In genomic region chr2:149451417-149452165, GRCh38 we compare ENCODE assay signal across 23 cellular contexts.
A peak's percentile ranks its signal among the peaks of the same experiment; 100 is the strongest.
DNase-seq lines count a peak whose midpoint lies in the region; ATAC-seq and FAIRE-seq lines count a peak whose summit lies in the region.
"Had no signal": no experiment of that assay in that cellular context is flagged by ENCODE, and none has a peak within 500 bp of the region (broad histone marks: within the 10 kb centered on the region; RNA-seq: fewer than 3 reads in every experiment).

No MANE protein-coding gene starts in this region.

- H3K36me3 ChIP-seq in mesendoderm (ENCODE audit: control insufficient read depth, insufficient read depth, low read length) (no peaks in the 10 kb centered on the region), neuronal stem cell (replicated peaks in 1 of 2; ENCODE audit: control insufficient read depth in 2 of 2, insufficient read depth in 2 of 2, low read length in 2 of 2) (no peaks in the 10 kb centered on the region)
- H3K36me3 ChIP-seq: adrenal gland; BLaER1 treated with 17β-estradiol and CSF1 and Interleukin-3, amounts not matched to agents 10 nM and 100 nM had no signal

- H2AFZ ChIP-seq in neuronal stem cell (ENCODE audit: low read length): no peak overlapping the region

- peak; percentile 73 for ATAC-seq in HG03175 (IDR thresholded peaks at IDR 0.05; ENCODE audit: unreplicated experiment)
- ATAC-seq: activated T-helper 17 cell treated with anti-CD3 and anti-CD28 coated beads, Interleukin-2, amount 50 U/mL, for 72 hours; T-helper 17 cell had no signal

- H3K14ac ChIP-seq in neuronal stem cell (ENCODE audit: low read length): no peak overlapping the region

- H3K18ac ChIP-seq in mesendoderm (ENCODE audit: low read length) (no peak overlapping the region), neuronal stem cell (ENCODE audit: low read length) (no peak overlapping the region)

- no peaks in the 10 kb centered on the region for H3K79me1 ChIP-seq in mesendoderm (ENCODE audit: low read length)
- H3K79me1 ChIP-seq in neuronal stem cell (ENCODE audit: low read depth, low read length): no peaks in the 10 kb centered on the region

- no peaks in the 10 kb centered on the region for H3K9me3 ChIP-seq in neuronal stem cell (replicated peaks in 1 of 2; ENCODE audit: control insufficient read depth in 2 of 2, insufficient read depth in 1 of 2, low read depth in 1 of 2, low read length in 2 of 2)
- H3K9me3 ChIP-seq: adrenal gland; BLaER1 treated with 17β-estradiol and CSF1 and Interleukin-3, amounts not matched to agents 10 nM and 100 nM had no signal

- H4K91ac ChIP-seq in neuronal stem cell (ENCODE audit: low read depth, low read length, poor library complexity): no peak overlapping the region

- H3K4me2 ChIP-seq in mesendoderm (ENCODE audit: low read length) (no peak overlapping the region), neuronal stem cell (ENCODE audit: insufficient read depth, low read length, poor library complexity, severe bottlenecking) (no peak overlapping the region)
- H3K4me2 ChIP-seq: BLaER1 treated with 17β-estradiol and CSF1 and Interleukin-3, amounts not matched to agents 10 nM and 100 nM had no signal

- H2BK5ac ChIP-seq in mesendoderm (ENCODE audit: low read length): no peak overlapping the region
- no peak overlapping the region for H2BK5ac ChIP-seq in neuronal stem cell (ENCODE audit: low read length)

- H3K4me1 ChIP-seq in mesendoderm (ENCODE audit: control insufficient read depth, low read depth, low read length): peaks cover 6% of the 10 kb centered on the region
- no peaks in the 10 kb centered on the region for H3K4me1 ChIP-seq in neuronal stem cell (ENCODE audit: control insufficient read depth in 2 of 2, insufficient read depth in 1 of 2, low read depth in 1 of 2, low read length in 2 of 2)
- H3K4me1 ChIP-seq: adrenal gland had no signal

- no peak overlapping the region for H4K5ac ChIP-seq in mesendoderm (ENCODE audit: low read length)

- H3K23ac ChIP-seq in mesendoderm (ENCODE audit: low read length): no peak overlapping the region
- no peak overlapping the region for H3K23ac ChIP-seq in neuronal stem cell (ENCODE audit: low read depth, low read length, poor library complexity)

- H2BK120ac ChIP-seq in mesendoderm (ENCODE audit: low read depth, low read length) (no peak overlapping the region), neuronal stem cell (ENCODE audit: low read depth, low read length) (no peak overlapping the region)

- H3K9ac ChIP-seq in mesendoderm (ENCODE audit: low read length) (no peak overlapping the region), neuronal stem cell (ENCODE audit: low read depth, low read length, poor library complexity) (no peak overlapping the region)
- H3K9ac ChIP-seq: BLaER1 treated with 17β-estradiol and CSF1 and Interleukin-3, amounts not matched to agents 10 nM and 100 nM had no signal

- no peaks in the 10 kb centered on the region for H3K27me3 ChIP-seq in mesendoderm (ENCODE audit: insufficient read depth, low read length, poor library complexity)
- no peaks in the 10 kb centered on the region for H3K27me3 ChIP-seq in neuronal stem cell (ENCODE audit: control insufficient read depth in 3 of 3, insufficient read depth in 3 of 3, low read depth in 1 of 3, low read length in 3 of 3)
- H3K27me3 ChIP-seq: adrenal gland; BLaER1 treated with 17β-estradiol and CSF1 and Interleukin-3, amounts not matched to agents 10 nM and 100 nM had no signal

- WGBS in mesendoderm (ENCODE audit: extremely low coverage, insufficient coverage, low lambda C conversion rate): no CpG with 5 or more reads among the region's 3 CpGs
- no CpG with 5 or more reads among the region's 3 CpGs for WGBS in neuronal stem cell (ENCODE audit: extremely low coverage in 2 of 2, insufficient read length in 2 of 2, insufficient replicate concordance in 1 of 2), 2 donors

- DNase-seq in DMS153 treated with DMSO at 0.1 percent for 48 hours (lab: John Stamatoyannopoulos, UW; ENCODE audit: unreplicated experiment) (peak; percentile 15), DMS153 (lab: John Stamatoyannopoulos, UW) (no peak), NCI-H2171 treated with DMSO at 0.1 percent for 48 hours (lab: John Stamatoyannopoulos, UW) (peak; percentile 85), mesendoderm (peak; percentile 71), neuronal stem cell (ENCODE audit: low spot score) (no peak), kidney glomerular epithelial cell (lab: John Stamatoyannopoulos, UW) (no peak), GM19239 (ENCODE audit: insufficient read length, low spot score) (no peak)
- DNase-seq: activated CD4-positive, CD25-positive, alpha-beta regulatory T cell; adrenal gland; central memory CD4-positive, alpha-beta T cell; effector memory CD4-positive, alpha-beta T cell; H7; head of caudate nucleus; kidney; NCI-H187; NCI-H82; stimulated activated CD4-positive, alpha-beta T cell treated with anti-CD3 and anti-CD28 coated beads, Interleukin-12 subunit alpha, Interleukin-12 subunit beta, amount 100 ng/mL, for 4 hours; stimulated activated naive CD4-positive, alpha-beta T cell; T-helper 17 cell had no signal

- H3K27ac ChIP-seq in mesendoderm (ENCODE audit: low read depth, low read length) (no peak overlapping the region), neuronal stem cell (replicated peaks; ENCODE audit: low read length) (no peak overlapping the region)
- H3K27ac ChIP-seq: 22Rv1; adrenal gland; BLaER1 treated with 17β-estradiol and CSF1 and Interleukin-3, amounts not matched to agents 10 nM and 100 nM had no signal

- no peak overlapping the region for H2BK12ac ChIP-seq in neuronal stem cell (ENCODE audit: low read length)

- H3K56ac ChIP-seq in mesendoderm (ENCODE audit: low read length): no peak overlapping the region

- H3K4ac ChIP-seq in mesendoderm (ENCODE audit: low read depth, low read length): no peak overlapping the region
- H3K4ac ChIP-seq in neuronal stem cell (ENCODE audit: low read length): no peak overlapping the region

- H2BK15ac ChIP-seq in mesendoderm (replicated peaks; ENCODE audit: low read depth) (no peak overlapping the region), neuronal stem cell (ENCODE audit: low read length) (no peak overlapping the region)

- no peak overlapping the region for H2AK5ac ChIP-seq in mesendoderm (ENCODE audit: low read length)
- no peak overlapping the region for H2AK5ac ChIP-seq in neuronal stem cell (ENCODE audit: low read depth, low read length)

- no peak for FAIRE-seq in GM19239 (lab: Jason Lieb, UNC)
- FAIRE-seq: kidney had no signal

- H3K4me3 ChIP-seq in mesendoderm (ENCODE audit: low read length): no peak overlapping the region
- H3K4me3 ChIP-seq in neuronal stem cell (ENCODE audit: low read length in 2 of 2): no peak overlapping the region
- H3K4me3 ChIP-seq: adrenal gland; BLaER1 treated with 17β-estradiol and CSF1 and Interleukin-3, amounts not matched to agents 10 nM and 100 nM had no signal

- H4K8ac ChIP-seq in mesendoderm (ENCODE audit: low read depth, low read length) (no peak overlapping the region), neuronal stem cell (ENCODE audit: low read depth, low read length) (no peak overlapping the region)

- no peaks in the 10 kb centered on the region for H3K79me2 ChIP-seq in mesendoderm (ENCODE audit: control insufficient read depth, insufficient read depth, low read length)

Comparison
In these comparisons a context has a peak if more than half of its experiments do, and no peak if none do; other contexts are left out.
1. DNase-seq: peak in DMS153 treated with DMSO at 0.1 percent for 48 hours (single experiment), NCI-H2171 treated with DMSO at 0.1 percent for 48 hours (single experiment) and mesendoderm (single experiment); none in DMS153 (single experiment), neuronal stem cell (single experiment), kidney glomerular epithelial cell (single experiment) and GM19239 (single experiment).